In the genomic region with DNA sequence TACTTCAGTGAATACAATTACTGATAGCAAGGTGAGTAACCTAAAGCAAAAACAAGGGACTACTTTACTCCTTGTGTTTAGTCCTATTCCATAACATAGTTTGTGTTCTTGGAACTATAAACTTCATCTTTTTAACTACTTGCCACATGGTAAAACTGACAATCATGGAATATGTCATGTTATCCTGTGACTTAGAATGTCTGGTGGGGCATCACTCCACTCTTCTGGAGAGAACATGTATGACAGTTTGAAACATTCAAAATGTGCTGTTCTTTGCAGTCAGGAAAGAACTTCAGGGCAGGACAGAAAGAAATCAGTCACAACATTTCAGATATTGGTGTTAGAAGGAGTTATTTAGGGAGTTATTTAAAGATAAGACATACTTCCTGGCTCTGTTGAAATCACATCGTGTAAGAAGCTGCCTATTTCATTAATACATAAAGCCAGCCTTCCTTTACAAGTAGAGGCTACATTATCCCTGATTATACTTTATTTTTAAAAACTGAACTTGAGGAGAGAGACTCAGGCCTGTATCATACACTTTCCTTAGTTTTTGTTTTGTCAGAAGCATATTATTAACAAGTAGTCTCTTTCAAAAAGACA, we compare ENCODE assay signal across 7 cellular contexts.
DNase-seq lines count a peak whose midpoint lies in the region; ATAC-seq, FAIRE-seq and TF ChIP-seq lines count a peak whose summit lies in the region.
"Not testable (repeated sequence)": the region's sequence is repeated elsewhere in the genome, so short reads cannot be mapped to it uniquely, and the experiment has no call there.

No MANE protein-coding gene starts in this region.

- H3K79me2 ChIP-seq in OCI-LY3 (ENCODE audit: low read length): not testable (repeated sequence)

- H3K27ac Mint-ChIP-seq in chondrocyte (ENCODE audit: unreplicated experiment); endodermal cell; osteocyte (ENCODE audit: unreplicated experiment): not testable (repeated sequence)
- H3K27ac Mint-ChIP-seq in glutamatergic neuron (ENCODE audit: unreplicated experiment): peak overlapping the region; percentile 20

- 0 out of 2 replicates have a peak overlapping the region, but pooled peaks have one; percentile 52 for H2AFZ ChIP-seq in OCI-LY3 (ENCODE audit: low read depth, low read length)

- DNase-seq in A549 (ENCODE audit: low read depth in 1 of 2, low spot score in 1 of 2); chondrocyte (ENCODE audit: low spot score); endodermal cell; glutamatergic neuron; right cardiac atrium; osteocyte (ENCODE audit: extremely low spot score, unreplicated experiment): not testable (repeated sequence)

- H3K4me1 ChIP-seq in A549; endodermal cell (ENCODE audit: control insufficient read depth, insufficient read depth, low read length); right cardiac atrium (ENCODE audit: control insufficient read depth, insufficient read depth, low read length): not testable (repeated sequence)
- H3K4me1 ChIP-seq in OCI-LY3 (ENCODE audit: low read length): peaks cover 43% of the 10 kb centered on the region

- H3K9me3 ChIP-seq in A549; OCI-LY3 (ENCODE audit: insufficient read depth, low read length); endodermal cell (ENCODE audit: control insufficient read depth, low read length); right cardiac atrium (ENCODE audit: control insufficient read depth, low read length): not testable (repeated sequence)

- CTCF ChIA-PET in A549 (lab: Yijun Ruan, JAX): not testable (repeated sequence)

- H3K27me3 Mint-ChIP-seq in chondrocyte (ENCODE audit: low read depth); endodermal cell (ENCODE audit: insufficient read depth); osteocyte (ENCODE audit: unreplicated experiment): not testable (repeated sequence)
- peaks cover 14% of the 10 kb centered on the region for H3K27me3 Mint-ChIP-seq in glutamatergic neuron (ENCODE audit: unreplicated experiment)

- H3K4me2 ChIP-seq in A549: not testable (repeated sequence)
- peak overlapping the region; percentile 27; the same call in 1 of the 2 replicates for H3K4me2 ChIP-seq in OCI-LY3 (ENCODE audit: low read length)

- not testable (repeated sequence) for TF ChIP-seq EP300 in A549 (IDR thresholded peaks at IDR 0.05)

- intact Hi-C loops in right cardiac atrium (cut with DNase I): not testable (repeated sequence)

- not testable (repeated sequence) for H3K27ac ChIP-seq in A549; endodermal cell (ENCODE audit: low read depth, low read length); right cardiac atrium (ENCODE audit: low read length)
- peak overlapping the region; percentile 66 for H3K27ac ChIP-seq in OCI-LY3 (ENCODE audit: low read length)

- WGBS in A549 (ENCODE audit: missing lambda C conversion rate): 20% methylated on average over 1 of the region's 1 CpG
- WGBS in endodermal cell (ENCODE audit: insufficient coverage in 1 of 2, insufficient read length in 1 of 2), 2 experiments: 94% methylated on average over 1 of the region's 1 CpG; no CpG with 5 or more reads in 1 of the 2 experiments
- 10% methylated on average over 1 of the region's 1 CpG for WGBS in right cardiac atrium

- not testable (repeated sequence) for H3K4me1 Mint-ChIP-seq in chondrocyte (ENCODE audit: low read depth); osteocyte (ENCODE audit: unreplicated experiment)
- peaks cover 21% of the 10 kb centered on the region for H3K4me1 Mint-ChIP-seq in endodermal cell
- peaks cover 21% of the 10 kb centered on the region for H3K4me1 Mint-ChIP-seq in glutamatergic neuron (ENCODE audit: low read depth, unreplicated experiment)

- H3K9ac ChIP-seq in OCI-LY3 (ENCODE audit: low read length): peak overlapping the region; percentile 3; the same call in 1 of the 2 replicates
- H3K9ac ChIP-seq in endodermal cell (ENCODE audit: extremely low read depth, low read length, poor library complexity, severe bottlenecking): not testable (repeated sequence)

- not testable (repeated sequence) for H3K27me3 ChIP-seq in OCI-LY3 (ENCODE audit: low read depth, low read length); endodermal cell (ENCODE audit: control insufficient read depth, insufficient read depth, low read length, poor library complexity, severe bottlenecking); right cardiac atrium (ENCODE audit: control insufficient read depth, insufficient read depth)

- not testable (repeated sequence) for TF ChIP-seq RAD21 in A549 (conservative IDR thresholded peaks at IDR 0.05 in 1 of 2, IDR thresholded peaks at IDR 0.05 in 1 of 2)

- H3K9me3 Mint-ChIP-seq in chondrocyte (ENCODE audit: low read depth); osteocyte (ENCODE audit: unreplicated experiment): not testable (repeated sequence)
- H3K9me3 Mint-ChIP-seq in endodermal cell (peaks cover 16% of the 10 kb centered on the region), glutamatergic neuron (ENCODE audit: unreplicated experiment) (peaks cover 15% of the 10 kb centered on the region)

- not testable (repeated sequence) for FAIRE-seq in A549 (lab: Jason Lieb, UNC)

- TF ChIP-seq CTCF in A549 (IDR thresholded peaks at IDR 0.05); glutamatergic neuron (IDR thresholded peaks at IDR 0.05; ENCODE audit: partially characterized antibody, unreplicated experiment): not testable (repeated sequence)
- TF ChIP-seq CTCF in OCI-LY3 (IDR thresholded peaks at IDR 0.05; ENCODE audit: low read depth, low read length): peak; percentile 32
- peak; percentile 65 for TF ChIP-seq CTCF in chondrocyte (IDR thresholded peaks at IDR 0.05)
- TF ChIP-seq CTCF in endodermal cell (conservative IDR thresholded peaks at IDR 0.05): peak; percentile 43
- peak; percentile 36 for TF ChIP-seq CTCF in osteocyte (IDR thresholded peaks at IDR 0.05)

- not testable (repeated sequence) for H4K20me1 ChIP-seq in OCI-LY3 (ENCODE audit: insufficient read depth, low read length)

- ATAC-seq in A549 (peak; percentile 34 to 42; a peak in 2 of 6 replicates), right cardiac atrium (peak; percentile 41 to 45)

- not testable (repeated sequence) for TF ChIP-seq POLR2A in A549 (IDR thresholded peaks at IDR 0.05; ENCODE audit: low read length)

- POLR2A ChIA-PET in A549 (lab: Yijun Ruan, JAX): not testable (repeated sequence)

- H3K4me3 ChIP-seq in A549; OCI-LY3 (ENCODE audit: low read length); endodermal cell (ENCODE audit: low read length); right cardiac atrium (ENCODE audit: low read length): not testable (repeated sequence)

- not testable (repeated sequence) for H3K36me3 Mint-ChIP-seq in chondrocyte (ENCODE audit: low read depth); endodermal cell (ENCODE audit: low read depth); osteocyte (ENCODE audit: unreplicated experiment)
- H3K36me3 Mint-ChIP-seq in glutamatergic neuron (ENCODE audit: unreplicated experiment): peaks cover 11% of the 10 kb centered on the region

- not testable (repeated sequence) for H3K4me3 Mint-ChIP-seq in chondrocyte (ENCODE audit: unreplicated experiment); endodermal cell; glutamatergic neuron (ENCODE audit: unreplicated experiment); osteocyte (ENCODE audit: unreplicated experiment)

- H3K36me3 ChIP-seq in OCI-LY3 (replicated peaks; ENCODE audit: low read depth, low read length); endodermal cell (ENCODE audit: control insufficient read depth, insufficient read depth, low read length): not testable (repeated sequence)
